In the genomic region with DNA sequence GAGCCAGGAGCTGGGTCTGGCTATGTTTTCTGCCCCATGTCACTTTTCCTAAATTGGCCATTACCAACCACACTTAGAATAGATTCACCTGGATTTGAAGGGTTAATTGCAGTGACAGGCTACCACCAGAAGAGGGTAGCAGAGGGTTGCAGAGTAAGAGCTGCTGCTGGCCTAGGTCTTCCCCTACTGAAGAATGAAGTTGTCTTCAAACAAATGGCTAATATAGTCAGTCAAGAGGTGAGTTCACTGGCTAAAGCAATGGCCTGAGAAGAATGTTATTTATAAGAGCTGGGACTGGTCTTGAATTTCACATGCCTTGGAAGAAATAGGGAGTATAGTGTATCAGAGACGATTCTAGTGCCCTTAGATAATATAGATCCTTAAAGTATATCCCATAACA, we compare ENCODE assay signal across 9 cellular contexts. TPM values are rescaled to one million over a fixed set of nuclear protein-coding genes. Genes with fewer than 3 reads are reported as not detected.
DNase-seq lines count a peak whose midpoint lies in the region; ATAC-seq and TF ChIP-seq lines count a peak whose summit lies in the region.
"Not testable (repeated sequence)": the region's sequence is repeated elsewhere in the genome, so short reads cannot be mapped to it uniquely, and the experiment has no call there.
"Had no signal": no experiment of that assay in that cellular context is flagged by ENCODE, and none has a peak within 500 bp of the region (broad histone marks: within the 10 kb centered on the region; RNA-seq: fewer than 3 reads in every experiment).

No MANE protein-coding gene starts in this region.

- not testable (repeated sequence) for H3K36me3 ChIP-seq in lung (ENCODE audit: control insufficient read depth in 2 of 2, insufficient read depth in 2 of 2, low read length in 2 of 2); thyroid gland

- WGBS in lung, 2 donors, result 82 to 87% methylated on average over 1 of the region's 1 CpG
- WGBS in thyroid gland, 2 donors, result 64 to 67% methylated on average over 1 of the region's 1 CpG

- not testable (repeated sequence) for H3K4me1 ChIP-seq in lung (ENCODE audit: control insufficient read depth in 2 of 2, insufficient read depth in 2 of 2, low read length in 2 of 2); thyroid gland

- peak; percentile 65 for TF ChIP-seq CTCF in WI38 (IDR thresholded peaks at IDR 0.05; ENCODE audit: low read depth, low read length)
- not testable (repeated sequence) for TF ChIP-seq CTCF in lung (IDR thresholded peaks at IDR 0.05; ENCODE audit: control extremely low read depth, extremely low read depth)
- peak; percentile 33 to 64 (median 40) for TF ChIP-seq CTCF in thyroid gland (IDR thresholded peaks at IDR 0.05)

- H3K4me3 ChIP-seq in WI38 (ENCODE audit: low read depth, low read length); lung; thyroid gland (replicated peaks in 1 of 3): not testable (repeated sequence)

- TF ChIP-seq POLR2A in thyroid gland (IDR thresholded peaks at IDR 0.05), result not testable (repeated sequence)

- not testable (repeated sequence) for H3K9me3 ChIP-seq in lung (ENCODE audit: control insufficient read depth in 2 of 2, insufficient read depth in 1 of 2, low read length in 1 of 2); thyroid gland

- H3K27me3 ChIP-seq in lung (ENCODE audit: control insufficient read depth, insufficient read depth); thyroid gland: not testable (repeated sequence)

- DNase-seq in ELF-1 (ENCODE audit: low read depth, low spot score) (peak; percentile 60), NCI-H1417 (lab: John Stamatoyannopoulos, UW) (peak; percentile 4 to 70 (median 18)), thyroid gland (peak; percentile 2)
- DNase-seq in lung (ENCODE audit: low spot score), result not testable (repeated sequence)

- intact Hi-C loops in thyroid gland (cut with DNase I), result not testable (repeated sequence)

- ATAC-seq in GM19468 (IDR thresholded peaks at IDR 0.05; ENCODE audit: extremely low read depth, unreplicated experiment) (peak; percentile 76), HG03066 (IDR thresholded peaks at IDR 0.05; ENCODE audit: low read depth, unreplicated experiment) (peak; percentile 70), esophagus mucosa (peak; percentile 87), lung (ENCODE audit: insufficient read depth, low FRiP score) (peak; percentile 38)

- H3K27ac ChIP-seq in lung (ENCODE audit: low read depth in 1 of 2, low read length in 1 of 2); thyroid gland: not testable (repeated sequence)

RNA-seq across cellular contexts. Expression of a gene that starts 32.2 kb away (rescaled TPM):
- total RNA-seq in esophagus mucosa, result not detected
- total RNA-seq in lung, result 1 to 10 TPM in 1 of 2 donors, under 1 TPM in 1; 0.51 to 1.2 TPM
- under 1 TPM; 0.02 to 0.18 TPM for polyA plus RNA-seq in lung
- total RNA-seq in thyroid gland, result under 1 TPM in 1 of 4 donors, not detected in 3; 0.81 TPM
- total RNA-seq: NCI-H460 had no signal
